Comparison of ENCODE assay signal across 27 cellular contexts in the genomic region with DNA sequence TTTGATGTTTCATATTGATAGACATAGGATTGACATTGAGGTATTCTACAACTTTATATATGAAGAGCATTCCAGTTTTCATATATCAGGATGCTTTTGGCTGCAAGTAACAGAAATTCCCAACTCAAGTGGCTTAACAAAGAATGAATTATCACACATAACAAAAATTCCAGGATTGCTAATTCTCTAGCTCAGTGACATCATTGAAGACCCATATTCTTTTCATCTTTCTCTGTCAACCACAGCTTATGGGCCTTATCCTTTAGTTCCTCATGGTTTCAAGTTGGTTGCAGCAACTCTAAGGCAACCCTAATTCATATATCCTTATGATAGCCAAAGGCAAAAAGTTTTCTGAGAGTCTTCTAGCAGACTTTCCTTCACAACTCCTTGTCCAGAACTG.
"Had no signal": no experiment of that assay in that cellular context is flagged by ENCODE, and none has a peak within 500 bp of the region (broad histone marks: within the 10 kb centered on the region; RNA-seq: fewer than 3 reads in every experiment).

No MANE protein-coding gene starts in this region.

- H3K27me3 ChIP-seq: breast epithelium, MG63 had no signal

- H3K27ac Mint-ChIP-seq: activated CD4-positive, alpha-beta memory T cell treated with anti-CD3 and anti-CD28 coated beads, Interleukin-2, amount 10 ng/mL, durations not matched to agents 7 days and 5 days; activated CD4-positive, alpha-beta T cell treated with anti-CD3 and anti-CD28 coated beads for 36 hours; activated naive CD4-positive, alpha-beta T cell treated with anti-CD3 and anti-CD28 coated beads for 36 hours; activated naive CD8-positive, alpha-beta T cell treated with anti-CD3 and anti-CD28 coated beads for 36 hours; activated T-helper 17 cell treated with anti-CD3 and anti-CD28 coated beads, Interleukin-2, amount 50 U/mL, for 72 hours; T-cell had no signal

- H3K9me3 ChIP-seq: breast epithelium, MG63 had no signal

- DNase-seq: activated CD4-positive, alpha-beta memory T cell treated with anti-CD3 and anti-CD28 coated beads, Interleukin-2, amount 10 ng/mL, durations not matched to agents 7 days and 5 days; activated CD4-positive, alpha-beta T cell treated with anti-CD3 and anti-CD28 coated beads for 36 hours; activated CD4-positive, alpha-beta T cell treated with anti-CD3 and anti-CD28 coated beads, Interleukin-2, amount 50 U/mL, for 1 hour; activated gamma-delta T cell; activated naive CD4-positive, alpha-beta T cell treated with anti-CD3 and anti-CD28 coated beads for 36 hours; activated naive CD8-positive, alpha-beta T cell treated with anti-CD3 and anti-CD28 coated beads for 36 hours; activated T-cell treated with anti-CD3 and anti-CD28 coated beads for 4 hours; activated T-cell treated with anti-CD3 and anti-CD28 coated beads, Interleukin-2, amount 50 U/mL, for 48 hours; anterior cingulate cortex; caudate nucleus; MG63; NCI-H1105; NCI-H1436; NCI-H1694 treated with DMSO at 0.1 percent for 48 hours; NCI-H2029 treated with DMSO at 0.1 percent for 48 hours; NCI-H345; NCI-H510A; NCI-H526 treated with DMSO at 0.1 percent for 48 hours; NCI-H82; SIG-M5; T-cell; T-helper 2 cell; T1000 had no signal

- H3K36me3 ChIP-seq: breast epithelium, MG63 had no signal

- H3K4me3 ChIP-seq: breast epithelium, MG63, SK-N-MC had no signal

- H3K4me3 Mint-ChIP-seq: activated CD4-positive, alpha-beta memory T cell treated with anti-CD3 and anti-CD28 coated beads, Interleukin-2, amount 10 ng/mL, durations not matched to agents 7 days and 5 days; activated CD4-positive, alpha-beta T cell treated with anti-CD3 and anti-CD28 coated beads for 36 hours; activated naive CD4-positive, alpha-beta T cell treated with anti-CD3 and anti-CD28 coated beads for 36 hours; activated naive CD8-positive, alpha-beta T cell treated with anti-CD3 and anti-CD28 coated beads for 36 hours; activated T-helper 17 cell treated with anti-CD3 and anti-CD28 coated beads, Interleukin-2, amount 50 U/mL, for 72 hours; T-cell had no signal

- H3K4me1 ChIP-seq: breast epithelium had no signal

- H3K27me3 Mint-ChIP-seq: activated CD4-positive, alpha-beta memory T cell treated with anti-CD3 and anti-CD28 coated beads, Interleukin-2, amount 10 ng/mL, durations not matched to agents 7 days and 5 days; activated CD4-positive, alpha-beta T cell treated with anti-CD3 and anti-CD28 coated beads for 36 hours; activated naive CD8-positive, alpha-beta T cell treated with anti-CD3 and anti-CD28 coated beads for 36 hours; activated T-helper 17 cell treated with anti-CD3 and anti-CD28 coated beads, Interleukin-2, amount 50 U/mL, for 72 hours; T-cell had no signal

- H3K4me1 Mint-ChIP-seq: T-cell had no signal

- H3K27ac ChIP-seq: breast epithelium, SK-N-MC, VCaP had no signal

- ATAC-seq: activated CD4-positive, alpha-beta T cell treated with anti-CD3 and anti-CD28 coated beads for 36 hours; activated T-helper 17 cell treated with anti-CD3 and anti-CD28 coated beads, Interleukin-2, amount 50 U/mL, for 72 hours; T-cell had no signal

- H3K9me3 Mint-ChIP-seq: activated CD4-positive, alpha-beta memory T cell treated with anti-CD3 and anti-CD28 coated beads, Interleukin-2, amount 10 ng/mL, durations not matched to agents 7 days and 5 days; activated naive CD4-positive, alpha-beta T cell treated with anti-CD3 and anti-CD28 coated beads for 36 hours; activated naive CD8-positive, alpha-beta T cell treated with anti-CD3 and anti-CD28 coated beads for 36 hours; activated T-helper 17 cell treated with anti-CD3 and anti-CD28 coated beads, Interleukin-2, amount 50 U/mL, for 72 hours; T-cell had no signal
